9 cellular contexts compared by ENCODE assay signal in genomic region chr18:47883771-47884413, GRCh38. TPM values are rescaled to one million over a fixed set of nuclear protein-coding genes. Genes with fewer than 3 reads are reported as not detected.
DNase-seq lines count a peak whose midpoint lies in the region; ATAC-seq and TF ChIP-seq lines count a peak whose summit lies in the region.
"Had no signal": no experiment of that assay in that cellular context is flagged by ENCODE, and none has a peak within 500 bp of the region (broad histone marks: within the 10 kb centered on the region; RNA-seq: fewer than 3 reads in every experiment).

No MANE protein-coding gene starts in this region.

- intact Hi-C loops in heart right ventricle (cut with DNase I) (no loop called here), Right ventricle myocardium superior (cut with DNase I) (no loop called here), PC-9 (cut with micrococcal nuclease; ENCODE audit: unreplicated experiment) (loop anchor here (5.0 kb wide), 1 partner anchor 118 kb away; no protein-coding TSS in a partner anchor)

- POLR2A ChIA-PET in PC-9 (lab: Charles Lee; ENCODE audit: unreplicated experiment), result no interaction called here

- BruUV-seq in PC-9 (replicated peaks; lab: Mats Ljungman, UMichigan), result no TSS peak

- H3K9me3 ChIP-seq in heart right ventricle, result no peaks in the 10 kb centered on the region
- H3K9me3 ChIP-seq in PC-9 (ENCODE audit: insufficient read depth, low read depth), result no peaks in the 10 kb centered on the region

- peaks cover 36% of the 10 kb centered on the region for H3F3A ChIP-seq in PC-9 (ENCODE audit: insufficient read depth, low read depth)

- H4K20me1 ChIP-seq in PC-9 (ENCODE audit: insufficient read depth), result no peaks in the 10 kb centered on the region

- no peaks in the 10 kb centered on the region for H3K9me2 ChIP-seq in PC-9 (ENCODE audit: insufficient read depth)

- peaks cover 0 to 73% (median 0%) of the 10 kb centered on the region in 9 donors for H3K36me3 ChIP-seq in heart right ventricle
- peaks cover 28% of the 10 kb centered on the region; the same call in 1 of the 2 replicates for H3K36me3 ChIP-seq in PC-9 (ENCODE audit: low read depth)

- 62 to 64% methylated on average over 3 of the region's 3 CpGs for WGBS in heart right ventricle, 2 donors

- TF ChIP-seq CTCF in heart right ventricle (IDR thresholded peaks at IDR 0.05), result no peak
- no peak for TF ChIP-seq CTCF in PC-9 (conservative IDR thresholded peaks at IDR 0.05)
- TF ChIP-seq CTCF in fibroblast of mammary gland (conservative IDR thresholded peaks at IDR 0.05; ENCODE audit: control insufficient read depth, insufficient read depth, low read depth, low read length), result no peak

- H3K4me1 ChIP-seq in heart right ventricle (peaks cover 0 to 10% (median 0%) of the 10 kb centered on the region in 9 donors), PC-9 (replicated peaks; ENCODE audit: insufficient read depth) (peaks cover 46% of the 10 kb centered on the region)

- peak in 5 of 8 donors; percentile 47 to 70 (median 49) for ATAC-seq in heart right ventricle
- ATAC-seq in Right ventricle myocardium superior (ENCODE audit: poor library complexity), result no peak
- no peak for ATAC-seq in GM21825 (IDR thresholded peaks at IDR 0.05; ENCODE audit: unreplicated experiment)
- ATAC-seq in GM21447 (IDR thresholded peaks at IDR 0.05; ENCODE audit: unreplicated experiment), result no peak

- no peak overlapping the region for H3K27ac ChIP-seq in heart right ventricle
- H3K27ac ChIP-seq in PC-9, result peak overlapping the region; percentile 58

- H3K27me3 ChIP-seq in heart right ventricle, result no peaks in the 10 kb centered on the region
- H3K27me3 ChIP-seq in PC-9 (ENCODE audit: insufficient read depth, low read depth), result no peaks in the 10 kb centered on the region

- CTCF ChIA-PET in PC-9 (lab: Charles Lee), result no interaction called here

- DNase-seq in heart right ventricle (peak in 1 of 2 donors; percentile 36), Right ventricle myocardium superior (no peak), PC-9 (peak in 1 of 2 experiments; percentile 49), fibroblast of mammary gland (ENCODE audit: low read depth) (peak; percentile 74), NCI-H524 (lab: John Stamatoyannopoulos, UW) (no peak)
- DNase-seq in stimulated activated CD8-positive, alpha-beta memory T cell treated with anti-CD3 and anti-CD28 coated beads, Interleukin-4, amount 100 ng/mL, for 48 hours, result peak; percentile 46
- DNase-seq: T-helper 9 cell had no signal

- peaks cover 57% of the 10 kb centered on the region for H3K79me2 ChIP-seq in PC-9 (ENCODE audit: low read depth)

- H2AFZ ChIP-seq in PC-9, result no peak overlapping the region

- no peak overlapping the region for H3K4me3 ChIP-seq in heart right ventricle
- H3K4me3 ChIP-seq in PC-9, result no peak overlapping the region
- H3K4me3 ChIP-seq in fibroblast of mammary gland (ENCODE audit: control insufficient read depth, low read depth, low read length), result no peak overlapping the region

- H3K4me2 ChIP-seq in PC-9, result no peak overlapping the region

RNA-seq across cellular contexts. Expression of gene SMAD2, which starts 46.6 kb away (rescaled TPM):
- total RNA-seq in heart right ventricle (100 to 1,000 TPM in 4 of 10 donors, 10 to 100 TPM in 6; 76.2 to 118 (median 95.0) TPM), Right ventricle myocardium superior (68.1 TPM), PC-9 (2021) (90.9 and 97.0 TPM in 2 replicates)
- polyA plus RNA-seq in heart right ventricle, result 10 to 100 TPM; 11.6 to 26.4 TPM

Comparison
In these comparisons a context has a peak if more than half of its experiments do, and no peak if none do; other contexts are left out.
1. ATAC-seq: peak in heart right ventricle (5 of 8); none in Right ventricle myocardium superior (single experiment), GM21825 (single experiment) and GM21447 (single experiment).
2. DNase-seq: peak in fibroblast of mammary gland (single experiment) and stimulated activated CD8-positive, alpha-beta memory T cell treated with anti-CD3 and anti-CD28 coated beads, Interleukin-4, amount 100 ng/mL, for 48 hours (single experiment); none in Right ventricle myocardium superior (single experiment) and NCI-H524 (0 of 2).